12 cellular contexts compared by ENCODE assay signal in genomic region chr1:199774433-199775089, GRCh38.
DNase-seq lines count a peak whose midpoint lies in the region; ATAC-seq, FAIRE-seq and TF ChIP-seq lines count a peak whose summit lies in the region.
"Had no signal": no experiment of that assay in that cellular context is flagged by ENCODE, and none has a peak within 500 bp of the region (broad histone marks: within the 10 kb centered on the region; RNA-seq: fewer than 3 reads in every experiment).

No MANE protein-coding gene starts in this region.

- intact Hi-C loops in thyroid gland (cut with DNase I), result no loop called here

- 14 to 15% methylated on average over 1 of the region's 1 CpG for WGBS in thyroid gland, 2 donors

- H3K27me3 ChIP-seq in thyroid gland, result no peaks in the 10 kb centered on the region

- peak; percentile 62 for DNase-seq in NCI-H345 (lab: John Stamatoyannopoulos, UW)
- no peak for DNase-seq in NCI-H345 treated with DMSO at 0.1 percent for 48 hours (lab: John Stamatoyannopoulos, UW; ENCODE audit: unreplicated experiment)
- DNase-seq in NCI-H226, result peak; percentile 74
- DNase-seq in epithelial cell of prostate (ENCODE audit: low read depth, low spot score), result peak; percentile 83
- peak; percentile 88 to 93 for DNase-seq in thyroid gland
- no peak for DNase-seq in RCC 7860 (ENCODE audit: low spot score)
- DNase-seq in MV-4-11 (lab: John Stamatoyannopoulos, UW), result no peak
- DNase-seq: hippocampal formation, mesenchymal stem cell, T-helper 1 cell had no signal

- no peaks in the 10 kb centered on the region for H3K36me3 ChIP-seq in thyroid gland

- H3K4me3 ChIP-seq in thyroid gland (replicated peaks in 1 of 3), result no peak overlapping the region

- H3K27ac ChIP-seq in epithelial cell of prostate (peak overlapping the region; percentile 47), thyroid gland (no peak overlapping the region)

- FAIRE-seq in RCC 7860 (lab: Jason Lieb, UNC), result no peak

- peaks cover 10 to 16% of the 10 kb centered on the region in 2 donors for H3K4me1 ChIP-seq in thyroid gland

- TF ChIP-seq CTCF in thyroid gland (IDR thresholded peaks at IDR 0.05), result no peak

- no peak for ATAC-seq in GM21723 (IDR thresholded peaks at IDR 0.05; ENCODE audit: unreplicated experiment)
- ATAC-seq: activated CD4-positive, CD25-positive, alpha-beta regulatory T cell treated with anti-CD3 and anti-CD28 coated beads, Interleukin-2, amount 50 U/mL, for 24 hours had no signal

- no peaks in the 10 kb centered on the region for H3K9me3 ChIP-seq in thyroid gland

- TF ChIP-seq POLR2A in thyroid gland (IDR thresholded peaks at IDR 0.05), result no peak

Comparison
In these comparisons a context has a peak if more than half of its experiments do, and no peak if none do; other contexts are left out.
1. DNase-seq: peak in NCI-H345 (single experiment), NCI-H226 (single experiment), epithelial cell of prostate (single experiment) and thyroid gland (2 of 2); none in NCI-H345 treated with DMSO at 0.1 percent for 48 hours (single experiment), RCC 7860 (single experiment) and MV-4-11 (single experiment).